ENCODE assay signal across 8 cellular contexts in genomic region chr9:136790640-136791465, GRCh38. TPM values are rescaled to one million over a fixed set of nuclear protein-coding genes. Genes with fewer than 3 reads are reported as not detected.
DNase-seq lines count a peak whose midpoint lies in the region; ATAC-seq and TF ChIP-seq lines count a peak whose summit lies in the region.

TMEM141 (plus strand) TSS chr9:136791344; CDS start chr9:136791371, 27 bp downstream.

- H3K9me3 Mint-ChIP-seq in activated CD4-positive, alpha-beta T cell treated with anti-CD3 and anti-CD28 coated beads, Interleukin-2, amount 10 ng/mL, durations not matched to agents 7 days and 5 days = no peaks in the 10 kb centered on the region

- TF ChIP-seq CTCF in BJ (IDR thresholded peaks at IDR 0.05; ENCODE audit: insufficient read depth, low read depth, low read length) = no peak

- peaks cover 39% of the 10 kb centered on the region for H3K4me1 Mint-ChIP-seq in activated CD4-positive, alpha-beta T cell treated with anti-CD3 and anti-CD28 coated beads, Interleukin-2, amount 10 ng/mL, durations not matched to agents 7 days and 5 days

- POLR2A ChIA-PET in BJ (lab: Charles Lee) = no interaction called here
- POLR2A ChIA-PET in activated CD4-positive, alpha-beta T cell treated with anti-CD3 and anti-CD28 coated beads, Interleukin-2, amount 10 ng/mL, durations not matched to agents 7 days and 5 days (lab: Charles Lee) = interaction anchor here (1.0 kb wide), 1 partner anchor 51 kb away, joined by 3 read pairs; no protein-coding TSS in a partner anchor

- H3K4me3 ChIP-seq in BJ (ENCODE audit: low read depth, low read length) = peak within 1 kb of the TSS; percentile 99

- peaks cover 8% of the 10 kb centered on the region for H3K27me3 Mint-ChIP-seq in activated CD4-positive, alpha-beta T cell treated with anti-CD3 and anti-CD28 coated beads, Interleukin-2, amount 10 ng/mL, durations not matched to agents 7 days and 5 days

- ATAC-seq in GM19328 (IDR thresholded peaks at IDR 0.05; ENCODE audit: unreplicated experiment) (peak; percentile 84), HG03520 (IDR thresholded peaks at IDR 0.05; ENCODE audit: unreplicated experiment) (peak; percentile 82)

- peaks cover 6% of the 10 kb centered on the region for H3K36me3 Mint-ChIP-seq in activated CD4-positive, alpha-beta T cell treated with anti-CD3 and anti-CD28 coated beads, Interleukin-2, amount 10 ng/mL, durations not matched to agents 7 days and 5 days (ENCODE audit: low read depth)

- H3K27me3 ChIP-seq in BJ (ENCODE audit: control insufficient read depth, insufficient read depth, low read length) = peaks cover under 1% of the 10 kb centered on the region

- no peaks in the 10 kb centered on the region; the same call in 1 of the 2 replicates for H3K36me3 ChIP-seq in BJ (ENCODE audit: control insufficient read depth, insufficient read depth, low read length)

- peak within 1 kb of the TSS; percentile 93 for H3K27ac Mint-ChIP-seq in activated CD4-positive, alpha-beta T cell treated with anti-CD3 and anti-CD28 coated beads, Interleukin-2, amount 10 ng/mL, durations not matched to agents 7 days and 5 days

- peak within 1 kb of the TSS; percentile 79 for H3K4me3 Mint-ChIP-seq in activated CD4-positive, alpha-beta T cell treated with anti-CD3 and anti-CD28 coated beads, Interleukin-2, amount 10 ng/mL, durations not matched to agents 7 days and 5 days

- peak; percentile 94 for DNase-seq in BJ (ENCODE audit: low read depth)
- DNase-seq in NCI-H69 (lab: John Stamatoyannopoulos, UW) = peak; percentile 100
- DNase-seq in activated CD4-positive, alpha-beta T cell treated with anti-CD3 and anti-CD28 coated beads, Interleukin-2, amount 10 ng/mL, durations not matched to agents 7 days and 5 days = peak; percentile 99
- DNase-seq in cortex of kidney (lab: John Stamatoyannopoulos, UW) = peak; percentile 97
- DNase-seq in left kidney (ENCODE audit: low read depth, low spot score) = peak; percentile 100
- DNase-seq in stimulated activated CD4-positive, alpha-beta T cell treated with anti-CD3 and anti-CD28 coated beads, Interleukin-2, amount 100 ng/mL, for 24 hours = peak; percentile 100

- CTCF ChIA-PET in BJ (lab: Yijun Ruan, JAX) = interaction anchor here (0.6 to 1.8 kb wide), 14 partner anchors 9 to 445 kb away, joined by 3 to 15 read pairs (median 4); partner anchors contain the start of genes AJM1 and RABL6
- CTCF ChIA-PET in activated CD4-positive, alpha-beta T cell treated with anti-CD3 and anti-CD28 coated beads, Interleukin-2, amount 10 ng/mL, durations not matched to agents 7 days and 5 days (lab: Charles Lee) = interaction anchor here (0.8 to 3.9 kb wide), 6 partner anchors 15 to 245 kb away, joined by 3 to 13 read pairs (median 6); partner anchors contain the start of genes ABCA2, AJM1 and RABL6

RNA-seq across cellular contexts. Expression of gene TMEM141, which starts in this region (rescaled TPM):
- 51.5 and 62.5 TPM in 2 replicates for polyA plus RNA-seq in BJ (2011; rRNA removed)
- polyA minus RNA-seq in BJ (2011; rRNA and poly(A)+ RNA removed) = 5.2 and 18.7 TPM in 2 replicates
- 10 to 100 TPM; 28.5 to 38.5 TPM for total RNA-seq in activated CD4-positive, alpha-beta T cell treated with anti-CD3 and anti-CD28 coated beads, Interleukin-2, amount 10 ng/mL, durations not matched to agents 7 days and 5 days

Comparison
In these comparisons a context has a peak if more than half of its experiments do, and no peak if none do; other contexts are left out.
1. Peak in every context shown above with its lines: DNase-seq, ATAC-seq and H3K4me3 ChIP-seq.